ENCODE assay signal across 29 cellular contexts in the genomic region with DNA sequence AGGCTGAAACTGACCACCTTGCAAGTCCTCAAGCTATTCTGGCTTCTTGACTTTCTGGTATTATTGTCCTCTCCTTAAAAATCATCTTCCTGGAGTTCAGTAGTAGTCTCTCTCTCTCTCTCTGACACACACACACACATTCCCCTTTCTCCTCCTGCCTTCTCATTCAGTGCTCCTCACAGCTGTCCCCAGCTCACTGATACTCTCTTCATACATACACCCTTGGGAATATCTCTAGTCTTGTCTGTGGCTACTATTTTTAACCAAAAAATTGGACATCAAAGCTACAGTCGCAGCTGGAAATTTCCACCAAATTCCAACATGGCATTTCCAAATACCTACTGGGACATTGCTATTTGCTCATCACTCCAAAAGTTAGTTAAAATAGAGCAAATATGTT.
"Had no signal": no experiment of that assay in that cellular context is flagged by ENCODE, and none has a peak within 500 bp of the region (broad histone marks: within the 10 kb centered on the region; RNA-seq: fewer than 3 reads in every experiment).

No MANE protein-coding gene starts in this region.

- H3K4me1 ChIP-seq: Peyer's patch had no signal

- H3K27me3 ChIP-seq: brain microvascular endothelial cell, Peyer's patch had no signal

- H3K36me3 ChIP-seq: brain microvascular endothelial cell, Peyer's patch, WERI-Rb-1 had no signal

- H3K9ac ChIP-seq: KMS-11 had no signal

- H3K4me3 ChIP-seq: Peyer's patch had no signal

- H3K4me2 ChIP-seq: KMS-11 had no signal

- H3K9me3 ChIP-seq: Peyer's patch had no signal

- H3K27ac ChIP-seq: brain microvascular endothelial cell, KMS-11, Peyer's patch, WERI-Rb-1 had no signal

- DNase-seq: activated CD4-positive, alpha-beta T cell treated with anti-CD3 and anti-CD28 coated beads, Interleukin-2, amount 10 ng/mL, durations not matched to agents 24 days and 14 days; activated CD4-positive, alpha-beta T cell treated with anti-CD3 and anti-CD28 coated beads, Interleukin-2, amount 50 U/mL, for 4 hours; activated CD8-positive, alpha-beta T cell treated with anti-CD3 and anti-CD28 coated beads for 36 hours; activated effector memory CD4-positive, alpha-beta T cell treated with anti-CD3 and anti-CD28 coated beads, Interleukin-2, amount 50 U/mL, for 16 hours; activated naive CD4-positive, alpha-beta T cell; activated naive CD4-positive, alpha-beta T cell treated with anti-CD3 and anti-CD28 coated beads, Interleukin-2, amount 50 U/mL, for 16 hours; activated naive CD8-positive, alpha-beta T cell treated with anti-CD3 and anti-CD28 coated beads for 36 hours; activated T-cell treated with anti-CD3 and anti-CD28 coated beads, Interleukin-2, amount 50 U/mL, for 1 hour; activated T-cell treated with anti-CD3 and anti-CD28 coated beads, Interleukin-2, amount 50 U/mL, for 72 hours; amniotic stem cell; aorta; brain microvascular endothelial cell; central memory CD4-positive, alpha-beta T cell; NCI-H1092 treated with DMSO at 0.1 percent for 48 hours; NCI-H1417; NCI-H146; NCI-H187; NCI-H2029 treated with DMSO at 0.1 percent for 48 hours; NCI-H2107; NCI-H446; NCI-H510A treated with DMSO at 0.1 percent for 48 hours; Peyer's patch; RPMI8226; SHP77 treated with DMSO at 0.1 percent for 48 hours; T-helper 1 cell; T-helper 2 cell; T-helper 9 cell; WERI-Rb-1 had no signal
